13 cellular contexts compared by ENCODE assay signal in genomic region chr19:53982056-53982455, GRCh38. TPM values are rescaled to one million over a fixed set of nuclear protein-coding genes. Genes with fewer than 3 reads are reported as not detected.
DNase-seq lines count a peak whose midpoint lies in the region; ATAC-seq and TF ChIP-seq lines count a peak whose summit lies in the region.
"Had no signal": no experiment of that assay in that cellular context is flagged by ENCODE, and none has a peak within 500 bp of the region (broad histone marks: within the 10 kb centered on the region; RNA-seq: fewer than 3 reads in every experiment).

No MANE protein-coding gene starts in this region.

- 5% methylated on average over 26 of the region's 56 CpGs for WGBS in smooth muscle cell (ENCODE audit: low lambda C conversion rate)

- H2AFZ ChIP-seq in smooth muscle cell (ENCODE audit: low read depth), result no peak overlapping the region

- H3K27me3 ChIP-seq in adipocyte (replicated peaks; ENCODE audit: control insufficient read depth, insufficient read depth, low read length) (peaks cover 44% of the 10 kb centered on the region), smooth muscle cell (ENCODE audit: low read depth) (peaks cover 7% of the 10 kb centered on the region)

- H3K36me3 ChIP-seq in adipocyte (ENCODE audit: control insufficient read depth, insufficient read depth, low read length, severe bottlenecking) (no peaks in the 10 kb centered on the region), smooth muscle cell (ENCODE audit: low read depth) (no peaks in the 10 kb centered on the region)
- H3K36me3 ChIP-seq: colonic mucosa, prostate gland had no signal

- H3K79me2 ChIP-seq in smooth muscle cell (ENCODE audit: low read depth), result no peaks in the 10 kb centered on the region

- H3K4me2 ChIP-seq in smooth muscle cell, result peak overlapping the region; percentile 82

- no peak overlapping the region for H3K27ac ChIP-seq in smooth muscle cell (ENCODE audit: low read depth)
- H3K27ac ChIP-seq: colonic mucosa, prostate gland had no signal

- no peaks in the 10 kb centered on the region for H3K9me3 ChIP-seq in adipocyte (ENCODE audit: control insufficient read depth, low read length)
- no peaks in the 10 kb centered on the region for H3K9me3 ChIP-seq in smooth muscle cell (replicated peaks; ENCODE audit: low read depth)
- H3K9me3 ChIP-seq: colonic mucosa, prostate gland had no signal

- H4K20me1 ChIP-seq in smooth muscle cell (ENCODE audit: low read depth), result no peaks in the 10 kb centered on the region

- ATAC-seq in HG03139 (IDR thresholded peaks at IDR 0.05; ENCODE audit: unreplicated experiment), result no peak

- H3F3A ChIP-seq in smooth muscle cell (ENCODE audit: low read depth), result peaks cover 4% of the 10 kb centered on the region

- H3K9ac ChIP-seq in adipocyte (ENCODE audit: low read length) (no peak overlapping the region), smooth muscle cell (ENCODE audit: low read depth) (no peak overlapping the region)

- H3K4me3 ChIP-seq in adipocyte (ENCODE audit: low read length) (no peak overlapping the region), iPS-11a (ENCODE audit: low read depth, low read length) (peak overlapping the region; percentile 13), smooth muscle cell (peak overlapping the region; percentile 41)
- H3K4me3 ChIP-seq: colonic mucosa had no signal

- DNase-seq in NCI-H748 (lab: John Stamatoyannopoulos, UW; ENCODE audit: unreplicated experiment), result peak; percentile 48
- no peak for DNase-seq in NCI-H748 treated with DMSO at 0.1 percent for 48 hours (lab: John Stamatoyannopoulos, UW)
- peak; percentile 7 for DNase-seq in adipocyte (ENCODE audit: low read depth)
- DNase-seq in smooth muscle cell (lab: John Stamatoyannopoulos, UW; ENCODE audit: unreplicated experiment), result no peak
- DNase-seq in activated CD4-positive, alpha-beta T cell treated with anti-CD3 and anti-CD28 coated beads for 48 hours, result no peak
- DNase-seq in cerebellum (ENCODE audit: low spot score), result no peak
- DNase-seq: NCI-H2171 had no signal

- H3K4me1 ChIP-seq in adipocyte (ENCODE audit: control insufficient read depth, insufficient read depth, low read length) (no peaks in the 10 kb centered on the region), smooth muscle cell (ENCODE audit: low read depth) (no peaks in the 10 kb centered on the region)
- H3K4me1 ChIP-seq: colonic mucosa, prostate gland had no signal

- TF ChIP-seq CTCF in smooth muscle cell (IDR thresholded peaks at IDR 0.05; ENCODE audit: borderline replicate concordance, insufficient read depth, poor library complexity, severe bottlenecking), result no peak

RNA-seq across cellular contexts. Expression of gene CACNG6, which starts 9.4 kb away (rescaled TPM):
- 0.13 TPM in 1 of 2 replicates, not detected in the other for total RNA-seq in smooth muscle cell
- not detected in 2 replicates for polyA plus RNA-seq in smooth muscle cell
- not detected for total RNA-seq in cerebellum
- total RNA-seq: colonic mucosa, kidney epithelial cell had no signal
- polyA plus RNA-seq: IgD-negative memory B cell had no signal

RNA-seq across cellular contexts. Expression of gene CACNG8, which starts 19.3 kb away (rescaled TPM):
- 0.04 and 0.31 TPM in 2 replicates for total RNA-seq in smooth muscle cell
- 0.03 and 0.19 TPM in 2 replicates for polyA plus RNA-seq in smooth muscle cell
- total RNA-seq in cerebellum, result 4.2 TPM
- polyA plus RNA-seq: IgD-negative memory B cell had no signal

Comparison
In these comparisons a context has a peak if more than half of its experiments do, and no peak if none do; other contexts are left out.
1. DNase-seq: peak in NCI-H748 (single experiment) and adipocyte (single experiment); none in NCI-H748 treated with DMSO at 0.1 percent for 48 hours (single experiment), smooth muscle cell (single experiment), activated CD4-positive, alpha-beta T cell treated with anti-CD3 and anti-CD28 coated beads for 48 hours (single experiment) and cerebellum (single experiment).